ENCODE assay signal across 17 cellular contexts in genomic region chr20:22402550-22402949, GRCh38.
DNase-seq lines count a peak whose midpoint lies in the region; ATAC-seq, FAIRE-seq and TF ChIP-seq lines count a peak whose summit lies in the region.
"Had no signal": no experiment of that assay in that cellular context is flagged by ENCODE, and none has a peak within 500 bp of the region (broad histone marks: within the 10 kb centered on the region; RNA-seq: fewer than 3 reads in every experiment).

No MANE protein-coding gene starts in this region.

- dilution Hi-C loops in keratinocyte (cut with MboI; ENCODE audit: extremely low pct_ligation_motif_present, low sequenced_read_pairs) = no loop called here

- DNase-seq in DMS153 (lab: John Stamatoyannopoulos, UW) (peak; percentile 48), NCI-H2029 (lab: John Stamatoyannopoulos, UW) (peak; percentile 75), PC-3 (no peak), keratinocyte (ENCODE audit: low read depth, low spot score) (no peak), midbrain (lab: John Stamatoyannopoulos, UW) (no peak), RKO (ENCODE audit: low spot score) (no peak)
- no peak for DNase-seq in CD4-positive, alpha-beta memory T cell
- no peak for DNase-seq in stimulated activated naive CD8-positive, alpha-beta T cell treated with anti-CD3 and anti-CD28 coated beads, Interleukin-15, amount 100 ng/mL, for 72 hours
- DNase-seq: activated naive CD8-positive, alpha-beta T cell treated with anti-CD3 and anti-CD28 coated beads, Interleukin-2, amount 50 U/mL, for 24 hours; activated T-cell treated with anti-CD3 and anti-CD28 coated beads, Interleukin-2, amount 50 U/mL, for 24 hours; effector memory CD8-positive, alpha-beta T cell; foreskin fibroblast; MG63; NCI-H82; stimulated activated CD4-positive, alpha-beta T cell treated with anti-CD3 and anti-CD28 coated beads, Interleukin-2, amount 100 ng/mL, for 24 hours; T1000 had no signal

- no peaks in the 10 kb centered on the region for H3K9me2 ChIP-seq in PC-3 (replicated peaks; ENCODE audit: low read length)

- H3K36me3 ChIP-seq in PC-3 (ENCODE audit: low read depth, low read length) (no peaks in the 10 kb centered on the region), keratinocyte (ENCODE audit: control insufficient read depth in 2 of 2, extremely low read depth in 1 of 2, insufficient read depth in 2 of 2, low read length in 2 of 2) (no peaks in the 10 kb centered on the region)
- H3K36me3 ChIP-seq in CD4-positive, alpha-beta memory T cell (ENCODE audit: insufficient read depth, low read length) = no peaks in the 10 kb centered on the region
- H3K36me3 ChIP-seq: MG63, thoracic aorta had no signal

- no peak for ATAC-seq in PC-3
- ATAC-seq in stimulated activated naive CD8-positive, alpha-beta T cell treated with anti-CD3 and anti-CD28 coated beads, Interleukin-15, amount 100 ng/mL, for 72 hours = no peak
- ATAC-seq: activated naive CD8-positive, alpha-beta T cell treated with anti-CD3 and anti-CD28 coated beads, Interleukin-2, amount 50 U/mL, for 24 hours; effector memory CD8-positive, alpha-beta T cell had no signal

- H3K4me2 ChIP-seq in PC-3 (ENCODE audit: low read length) = peak overlapping the region; percentile 95
- H3K4me2 ChIP-seq in keratinocyte (ENCODE audit: control insufficient read depth, extremely low read depth, insufficient read depth, low read depth, low read length) = peak overlapping the region; percentile 91

- H3K79me2 ChIP-seq in PC-3 (ENCODE audit: low read length) = no peaks in the 10 kb centered on the region
- no peaks in the 10 kb centered on the region for H3K79me2 ChIP-seq in keratinocyte (ENCODE audit: control insufficient read depth, insufficient read depth, low read length)

- H3K27me3 Mint-ChIP-seq in CD4-positive, alpha-beta memory T cell = no peaks in the 10 kb centered on the region
- peaks cover 18% of the 10 kb centered on the region for H3K27me3 Mint-ChIP-seq in stimulated activated naive CD8-positive, alpha-beta T cell treated with anti-CD3 and anti-CD28 coated beads, Interleukin-15, amount 100 ng/mL, for 72 hours
- H3K27me3 Mint-ChIP-seq: effector memory CD8-positive, alpha-beta T cell had no signal

- no peaks in the 10 kb centered on the region for H3K36me3 Mint-ChIP-seq in CD4-positive, alpha-beta memory T cell

- H3K27ac Mint-ChIP-seq in CD4-positive, alpha-beta memory T cell = no peak overlapping the region
- H3K27ac Mint-ChIP-seq in stimulated activated naive CD8-positive, alpha-beta T cell treated with anti-CD3 and anti-CD28 coated beads, Interleukin-15, amount 100 ng/mL, for 72 hours = peak overlapping the region in 1 of 2 donors; percentile 47
- H3K27ac Mint-ChIP-seq: activated naive CD8-positive, alpha-beta T cell treated with anti-CD3 and anti-CD28 coated beads, Interleukin-2, amount 50 U/mL, for 24 hours; activated T-cell treated with anti-CD3 and anti-CD28 coated beads, Interleukin-2, amount 50 U/mL, for 24 hours; effector memory CD8-positive, alpha-beta T cell had no signal

- peaks cover 0 to 9% (median 5%) of the 10 kb centered on the region in 8 donors for H3K9me3 Mint-ChIP-seq in CD4-positive, alpha-beta memory T cell
- no peaks in the 10 kb centered on the region for H3K9me3 Mint-ChIP-seq in stimulated activated naive CD8-positive, alpha-beta T cell treated with anti-CD3 and anti-CD28 coated beads, Interleukin-15, amount 100 ng/mL, for 72 hours
- H3K9me3 Mint-ChIP-seq: activated T-cell treated with anti-CD3 and anti-CD28 coated beads, Interleukin-2, amount 50 U/mL, for 24 hours had no signal

- no peak for TF ChIP-seq CTCF in PC-3 (conservative IDR thresholded peaks at IDR 0.05; ENCODE audit: low read depth, low read length)
- no peak for TF ChIP-seq CTCF in keratinocyte (optimal IDR thresholded peaks at IDR 0.05 in 1 of 3, IDR thresholded peaks at IDR 0.05 in 1 of 3, conservative IDR thresholded peaks at IDR 0.05 in 1 of 3; ENCODE audit: extremely low read depth in 1 of 3, insufficient read depth in 2 of 3, low read length in 3 of 3)

- no peaks in the 10 kb centered on the region for H3K9me1 ChIP-seq in keratinocyte (ENCODE audit: control insufficient read depth, extremely low read depth, insufficient read depth, low read length)

- CTCF ChIA-PET in PC-3 (lab: Charles Lee) = interaction anchor here (0.7 to 1.2 kb wide), 2 partner anchors 12 to 51 kb away, joined by 3 to 4 read pairs; no protein-coding TSS in a partner anchor
- CTCF ChIA-PET in CD4-positive, alpha-beta memory T cell (lab: Charles Lee; ENCODE audit: partially characterized antibody) = no interaction called here

- no peak overlapping the region for H3K4me3 Mint-ChIP-seq in CD4-positive, alpha-beta memory T cell
- no peak overlapping the region for H3K4me3 Mint-ChIP-seq in stimulated activated naive CD8-positive, alpha-beta T cell treated with anti-CD3 and anti-CD28 coated beads, Interleukin-15, amount 100 ng/mL, for 72 hours
- H3K4me3 Mint-ChIP-seq: activated T-cell treated with anti-CD3 and anti-CD28 coated beads, Interleukin-2, amount 50 U/mL, for 24 hours; effector memory CD8-positive, alpha-beta T cell had no signal

- H3K9me3 ChIP-seq in PC-3 (ENCODE audit: low read length) = no peaks in the 10 kb centered on the region
- no peaks in the 10 kb centered on the region for H3K9me3 ChIP-seq in keratinocyte (ENCODE audit: control insufficient read depth, low read depth, low read length)
- no peaks in the 10 kb centered on the region for H3K9me3 ChIP-seq in CD4-positive, alpha-beta memory T cell (ENCODE audit: control insufficient read depth in 1 of 2, low read length in 2 of 2)
- H3K9me3 ChIP-seq: MG63, thoracic aorta had no signal

- H3K9ac ChIP-seq in PC-3 (ENCODE audit: low read length) = no peak overlapping the region
- H3K9ac ChIP-seq in keratinocyte (ENCODE audit: control insufficient read depth, extremely low read depth, insufficient read depth, low read length) = no peak overlapping the region

- H3K4me1 ChIP-seq in PC-3 (ENCODE audit: insufficient read depth, low read length) (peaks cover 41% of the 10 kb centered on the region), keratinocyte (ENCODE audit: control insufficient read depth, extremely low read depth, insufficient read depth, low read length) (peaks cover 22% of the 10 kb centered on the region)
- no peaks in the 10 kb centered on the region for H3K4me1 ChIP-seq in CD4-positive, alpha-beta memory T cell (ENCODE audit: insufficient read depth, low read length)

- peak overlapping the region; percentile 68; the same call in 1 of the 2 replicates for H3K4me3 ChIP-seq in PC-3 (ENCODE audit: low read length)
- no peak overlapping the region for H3K4me3 ChIP-seq in keratinocyte (ENCODE audit: control insufficient read depth in 2 of 3, extremely low read depth in 1 of 3, insufficient read depth in 2 of 3, low read depth in 1 of 3, low read length in 3 of 3)
- no peak overlapping the region for H3K4me3 ChIP-seq in CD4-positive, alpha-beta memory T cell (ENCODE audit: low read length in 2 of 2)
- H3K4me3 ChIP-seq: MG63 had no signal

- no TSS peak for BruUV-seq in PC-3 (replicated peaks; lab: Mats Ljungman, UMichigan)

- peaks cover 5% of the 10 kb centered on the region for H3F3A ChIP-seq in PC-3 (ENCODE audit: low read length, unreplicated experiment)

- H3K27me3 ChIP-seq in PC-3 (ENCODE audit: low read length) = no peaks in the 10 kb centered on the region
- no peaks in the 10 kb centered on the region for H3K27me3 ChIP-seq in keratinocyte (ENCODE audit: control insufficient read depth, extremely low read depth, insufficient read depth, low read length)
- no peaks in the 10 kb centered on the region for H3K27me3 ChIP-seq in CD4-positive, alpha-beta memory T cell (ENCODE audit: insufficient read depth, low read length)
- H3K27me3 ChIP-seq: MG63 had no signal

- H3K4me1 Mint-ChIP-seq in CD4-positive, alpha-beta memory T cell = no peaks in the 10 kb centered on the region
- H3K4me1 Mint-ChIP-seq in stimulated activated naive CD8-positive, alpha-beta T cell treated with anti-CD3 and anti-CD28 coated beads, Interleukin-15, amount 100 ng/mL, for 72 hours = peaks cover 23% of the 10 kb centered on the region

- intact Hi-C loops in PC-3 (cut with micrococcal nuclease) = no loop called here
- intact Hi-C loops in CD4-positive, alpha-beta memory T cell (cut with micrococcal nuclease) = no loop called here

- POLR2A ChIA-PET in PC-3 (lab: Charles Lee; ENCODE audit: unreplicated experiment) = no interaction called here
- POLR2A ChIA-PET in CD4-positive, alpha-beta memory T cell (lab: Charles Lee; ENCODE audit: partially characterized antibody) = no interaction called here

- H2AFZ ChIP-seq in PC-3 (ENCODE audit: low read length) (no peak overlapping the region), keratinocyte (ENCODE audit: control insufficient read depth, low read length) (no peak overlapping the region)

- no peak for FAIRE-seq in keratinocyte (lab: Jason Lieb, UNC)

- H4K20me1 ChIP-seq in PC-3 (ENCODE audit: low read length) (no peaks in the 10 kb centered on the region), keratinocyte (ENCODE audit: control insufficient read depth, extremely low read depth, insufficient read depth, low read length) (no peaks in the 10 kb centered on the region)

- H3K27ac ChIP-seq in PC-3 (ENCODE audit: low read length) (no peak overlapping the region), keratinocyte (ENCODE audit: control insufficient read depth, insufficient read depth, low read length) (no peak overlapping the region)
- no peak overlapping the region for H3K27ac ChIP-seq in CD4-positive, alpha-beta memory T cell (ENCODE audit: low read depth, low read length)

Comparison
In these comparisons a context has a peak if more than half of its experiments do, and no peak if none do; other contexts are left out.
1. DNase-seq: peak in DMS153 (single experiment) and NCI-H2029 (single experiment); none in PC-3 (single experiment), keratinocyte (single experiment), CD4-positive, alpha-beta memory T cell (0 of 5), midbrain (single experiment), RKO (single experiment) and stimulated activated naive CD8-positive, alpha-beta T cell treated with anti-CD3 and anti-CD28 coated beads, Interleukin-15, amount 100 ng/mL, for 72 hours (0 of 2).